8 cellular contexts compared by ENCODE assay signal in the genomic region with DNA sequence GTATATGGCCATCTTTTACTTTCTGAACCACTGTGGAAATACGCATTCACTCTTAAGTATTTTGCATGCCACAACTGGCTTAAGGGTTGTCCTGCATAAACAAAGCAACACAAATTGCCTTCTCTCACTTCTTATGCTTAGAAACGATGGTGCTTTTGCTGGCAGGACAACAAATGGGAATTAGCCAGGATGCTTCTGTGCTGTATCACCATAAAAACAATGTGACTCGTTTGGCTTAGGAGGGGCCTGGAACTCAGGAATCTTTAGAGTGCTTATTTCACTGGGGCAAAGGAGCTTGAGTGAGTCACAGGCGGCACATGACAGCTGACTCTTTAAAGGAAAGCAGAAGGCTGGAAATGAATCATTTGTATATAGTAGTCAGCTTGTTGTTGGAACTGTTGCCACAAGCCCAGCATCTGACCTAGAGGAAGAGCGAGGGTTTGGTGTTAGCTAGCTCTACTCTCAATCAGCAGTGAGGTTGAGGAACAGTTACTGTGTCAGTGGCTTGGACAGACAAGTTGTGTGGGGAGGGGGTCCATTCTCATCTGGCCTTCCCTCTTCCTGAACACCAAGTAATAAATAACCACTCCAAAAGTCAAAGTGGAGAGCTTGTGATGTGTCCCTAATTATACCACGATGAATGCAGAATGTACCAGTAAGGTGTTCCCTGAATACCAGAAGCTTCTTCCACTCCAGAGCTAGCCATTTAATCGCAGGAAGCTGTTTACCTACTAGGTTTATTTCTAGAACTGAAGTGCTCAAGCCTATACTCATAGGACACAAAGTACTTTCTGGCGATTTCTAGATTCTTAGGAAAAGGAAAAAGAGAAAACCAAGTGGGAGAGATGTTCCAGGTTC.
DNase-seq lines count a peak whose midpoint lies in the region; ATAC-seq, FAIRE-seq and TF ChIP-seq lines count a peak whose summit lies in the region.

No MANE protein-coding gene starts in this region.

- CTCF ChIA-PET in Calu3 (lab: Charles Lee): interaction anchor here (0.6 to 1.8 kb wide), 5 partner anchors 22 to 275 kb away, joined by 3 to 7 read pairs (median 5); no protein-coding TSS in a partner anchor

- H3K27me3 Mint-ChIP-seq in Calu3 (ENCODE audit: unreplicated experiment): no peaks in the 10 kb centered on the region
- no peaks in the 10 kb centered on the region for H3K27me3 Mint-ChIP-seq in astrocyte (ENCODE audit: low read depth, unreplicated experiment)

- no peak for TF ChIP-seq CTCF in Calu3 (IDR thresholded peaks at IDR 0.05; ENCODE audit: unreplicated experiment)
- no peak for TF ChIP-seq CTCF in astrocyte (IDR thresholded peaks at IDR 0.05; ENCODE audit: insufficient read depth, low read depth, low read length)

- H3K27ac Mint-ChIP-seq in Calu3 (ENCODE audit: unreplicated experiment) (peak overlapping the region; percentile 56), astrocyte (ENCODE audit: unreplicated experiment) (peak overlapping the region; percentile 96)

- H3K79me2 ChIP-seq in astrocyte (ENCODE audit: insufficient read depth, low read length): no peaks in the 10 kb centered on the region

- H3K27me3 ChIP-seq in astrocyte (ENCODE audit: insufficient read depth, low read length) (no peaks in the 10 kb centered on the region), skeletal muscle satellite cell (ENCODE audit: control insufficient read depth, insufficient read depth, low read length) (no peaks in the 10 kb centered on the region)

- H3K36me3 Mint-ChIP-seq in Calu3 (ENCODE audit: insufficient read depth, unreplicated experiment): peaks cover 7% of the 10 kb centered on the region
- peaks cover 4% of the 10 kb centered on the region for H3K36me3 Mint-ChIP-seq in astrocyte (ENCODE audit: low read depth, unreplicated experiment)

- no peak overlapping the region for H2AFZ ChIP-seq in astrocyte (ENCODE audit: low read depth, low read length)

- H3K27ac ChIP-seq in astrocyte (ENCODE audit: low read depth, low read length): peak overlapping the region; percentile 97

- no peaks in the 10 kb centered on the region for H3K9me3 ChIP-seq in astrocyte (ENCODE audit: insufficient read depth, low read depth, low read length)
- no peaks in the 10 kb centered on the region for H3K9me3 ChIP-seq in skeletal muscle satellite cell (replicated peaks; ENCODE audit: low read length)

- peaks cover 5% of the 10 kb centered on the region for H3K36me3 ChIP-seq in astrocyte (ENCODE audit: insufficient read depth, low read length)
- peaks cover 6% of the 10 kb centered on the region for H3K36me3 ChIP-seq in skeletal muscle satellite cell (ENCODE audit: insufficient read depth, low read length)

- H3K4me1 Mint-ChIP-seq in Calu3 (ENCODE audit: low read depth, unreplicated experiment) (peaks cover 37% of the 10 kb centered on the region), astrocyte (ENCODE audit: low read depth, unreplicated experiment) (peaks cover 44% of the 10 kb centered on the region)

- peak overlapping the region; percentile 40 for H3K4me3 ChIP-seq in astrocyte (ENCODE audit: insufficient read depth, low read depth, low read length)
- H3K4me3 ChIP-seq in skeletal muscle satellite cell (ENCODE audit: low read length): peak overlapping the region; percentile 57

- no peak for ATAC-seq in GM21576 (IDR thresholded peaks at IDR 0.05; ENCODE audit: unreplicated experiment)
- no peak for ATAC-seq in HG03135 (IDR thresholded peaks at IDR 0.05; ENCODE audit: unreplicated experiment)

- H3K4me3 Mint-ChIP-seq in Calu3 (ENCODE audit: low read depth, unreplicated experiment) (peak overlapping the region; percentile 50), astrocyte (ENCODE audit: unreplicated experiment) (peak overlapping the region; percentile 43)

- intact Hi-C loops in Calu3 (cut with micrococcal nuclease; ENCODE audit: unreplicated experiment): loop anchor here (10.0 kb wide), 1 partner anchor 54 kb away; no protein-coding TSS in a partner anchor

- H3K9me3 Mint-ChIP-seq in Calu3 (ENCODE audit: low read depth, unreplicated experiment) (peaks cover 3% of the 10 kb centered on the region), astrocyte (ENCODE audit: unreplicated experiment) (peaks cover 2% of the 10 kb centered on the region)

- no TSS peak for BruUV-seq in Calu3 (replicated peaks; lab: Mats Ljungman, UMichigan)

- H3K9ac ChIP-seq in astrocyte (ENCODE audit: low read length): peak overlapping the region; percentile 85
- H3K9ac ChIP-seq in skeletal muscle satellite cell (ENCODE audit: low read depth, low read length): peak overlapping the region; percentile 86

- peak; percentile 100 for FAIRE-seq in astrocyte (lab: Jason Lieb, UNC)

- H3K4me1 ChIP-seq in astrocyte (ENCODE audit: insufficient read depth, low read length): peaks cover 38% of the 10 kb centered on the region
- peaks cover 55% of the 10 kb centered on the region for H3K4me1 ChIP-seq in skeletal muscle satellite cell (ENCODE audit: control insufficient read depth, insufficient read depth, low read length)

- peak overlapping the region; percentile 84 for H3K4me2 ChIP-seq in astrocyte (ENCODE audit: low read length)
- H3K4me2 ChIP-seq in skeletal muscle satellite cell (ENCODE audit: low read length): peak overlapping the region; percentile 81

- DNase-seq in Calu3 (peak; percentile 61), MV-4-11 (lab: John Stamatoyannopoulos, UW) (peak; percentile 80), astrocyte (ENCODE audit: low read depth) (peak; percentile 100), iPS DF 4.7 (ENCODE audit: extremely low read depth, low spot score) (peak; percentile 36), NCI-H2171 (lab: John Stamatoyannopoulos, UW) (no peak)

- H4K20me1 ChIP-seq in astrocyte (ENCODE audit: insufficient read depth, low read length): no peaks in the 10 kb centered on the region
